ENCODE assay signal across 8 cellular contexts in genomic region chr1:204072951-204073836, GRCh38. TPM values are rescaled to one million over a fixed set of nuclear protein-coding genes. Genes with fewer than 3 reads are reported as not detected.
A peak's percentile ranks its signal among the peaks of the same experiment; 100 is the strongest.
DNase-seq lines count a peak whose midpoint lies in the region; ATAC-seq, FAIRE-seq and TF ChIP-seq lines count a peak whose summit lies in the region.

Gene SOX13 (plus strand): TSS chr1:204073115. CDS start chr1:204112916, 39,801 bp downstream.

- peak; percentile 53 to 67 for TF ChIP-seq RAD21 in A549 (conservative IDR thresholded peaks at IDR 0.05 in 1 of 2, IDR thresholded peaks at IDR 0.05 in 1 of 2)

- FAIRE-seq in A549 (lab: Jason Lieb, UNC): no peak

- H3K4me3 ChIP-seq in A549 (peak within 1 kb of the TSS; percentile 86), muscle layer of colon (ENCODE audit: low read depth in 1 of 2, low read length in 2 of 2) (peak within 1 kb of the TSS; percentile 88 to 97), transverse colon (peak within 1 kb of the TSS; percentile 65 to 74 (median 67))

- DNase-seq in A549 (ENCODE audit: low read depth in 1 of 2, low spot score in 1 of 2) (peak; percentile 91 to 95), H4 (ENCODE audit: low spot score) (peak; percentile 75), NCI-H510A treated with DMSO at 0.1 percent for 48 hours (lab: John Stamatoyannopoulos, UW) (peak; percentile 84), activated gamma-delta T cell (lab: John Stamatoyannopoulos, UW) (peak; percentile 29), fibroblast of the conjunctiva (ENCODE audit: low read depth) (peak; percentile 82), transverse colon (peak; percentile 92)

- TF ChIP-seq CTCF in A549 (IDR thresholded peaks at IDR 0.05) (peak; percentile 22; the same call in 2 of the 3 replicates), transverse colon (IDR thresholded peaks at IDR 0.05) (peak in 1 of 5 experiments; percentile 48)

- intact Hi-C loops in transverse colon (cut with DNase I; ENCODE audit: low total_unique reads): loop anchor here (5.0 kb wide), 1 partner anchor 49 kb away; no protein-coding TSS in a partner anchor

- peak within 1 kb of the TSS; percentile 82 to 90 for H3K27ac ChIP-seq in A549
- peak within 1 kb of the TSS; percentile 98 for H3K27ac ChIP-seq in muscle layer of colon (ENCODE audit: low read depth, low read length)
- H3K27ac ChIP-seq in transverse colon: peak within 1 kb of the TSS; percentile 88 to 98 (median 94)

- TF ChIP-seq POLR2A in A549 (IDR thresholded peaks at IDR 0.05; ENCODE audit: low read length) (peak; percentile 97), transverse colon (IDR thresholded peaks at IDR 0.05) (peak; percentile 96)

- no peak for TF ChIP-seq EP300 in A549 (IDR thresholded peaks at IDR 0.05)
- no peak for TF ChIP-seq EP300 in transverse colon (IDR thresholded peaks at IDR 0.05; ENCODE audit: low read depth)

- no peaks in the 10 kb centered on the region for H3K9me3 ChIP-seq in A549
- no peaks in the 10 kb centered on the region for H3K9me3 ChIP-seq in muscle layer of colon (ENCODE audit: low read length)
- H3K9me3 ChIP-seq in transverse colon: no peaks in the 10 kb centered on the region

- H3K36me3 ChIP-seq in muscle layer of colon (ENCODE audit: insufficient read depth, low read length) (no peaks in the 10 kb centered on the region), transverse colon (no peaks in the 10 kb centered on the region)

- peak within 1 kb of the TSS; percentile 63 for H3K9ac ChIP-seq in muscle layer of colon (ENCODE audit: low read length)

- peak; percentile 85 to 91 for ATAC-seq in A549
- ATAC-seq in GM18861 (IDR thresholded peaks at IDR 0.05; ENCODE audit: unreplicated experiment): no peak

- in situ Hi-C loops in transverse colon (cut with MboI; ENCODE audit: low pct_ligation_motif_present in 1 of 4, low pct_unique_long_range_greater_than_20kb in 1 of 4, low sequenced_read_pairs in 3 of 4): loop anchor here in 2 of 4 donors (5.0 to 10.0 kb wide), 2 partner anchors 52 to 54 kb away; no protein-coding TSS in a partner anchor

- H3K27me3 ChIP-seq in muscle layer of colon (ENCODE audit: control insufficient read depth in 1 of 2, insufficient read depth in 2 of 2, low read length in 2 of 2) (no peaks in the 10 kb centered on the region), transverse colon (peaks cover 4% of the 10 kb centered on the region)

- H3K4me1 ChIP-seq in A549 (peaks cover 8% of the 10 kb centered on the region), muscle layer of colon (ENCODE audit: insufficient read depth, low read length) (peaks cover 29% of the 10 kb centered on the region), transverse colon (peaks cover 7 to 41% (median 30%) of the 10 kb centered on the region in 4 donors)

- peak within 1 kb of the TSS; percentile 96 for H3K4me2 ChIP-seq in A549

- WGBS in A549 (ENCODE audit: missing lambda C conversion rate): 1% methylated on average over 23 of the region's 88 CpGs
- WGBS in transverse colon (ENCODE audit: low coverage in 1 of 2), 2 donors: 1% methylated on average over 27 of the region's 88 CpGs; no CpG with 5 or more reads in 1 of the 2 donors

- POLR2A ChIA-PET in A549 (lab: Yijun Ruan, JAX): interaction anchor here (0.6 to 2.9 kb wide), 7 partner anchors 7 to 207 kb away, joined by 3 to 14 read pairs (median 5); no protein-coding TSS in a partner anchor

- CTCF ChIA-PET in A549 (lab: Yijun Ruan, JAX): interaction anchor here (0.6 to 4.6 kb wide), 21 partner anchors 10 to 289 kb away, joined by 3 to 53 read pairs (median 3); partner anchors contain the start of gene SNRPE

TF ChIP-seq in A549, 52 proteins besides CTCF, POLR2A, EP300 and RAD21:
- TF ChIP-seq RCOR1 (IDR thresholded peaks at IDR 0.05; ENCODE audit: low read depth, low read length) (no peak), SMC3 (IDR thresholded peaks at IDR 0.05) (peak; percentile 51), GATA3 (IDR thresholded peaks at IDR 0.05; ENCODE audit: borderline replicate concordance) (no peak; the same call in 1 of the 2 replicates), JUN (IDR thresholded peaks at IDR 0.05) (peak in 1 of 2 experiments; percentile 66; a peak in 2 of 5 replicates), BCL3 (IDR thresholded peaks at IDR 0.05) (peak; percentile 88; the same call in 2 of the 3 replicates), MAX (IDR thresholded peaks at IDR 0.05) (peak; percentile 27), HOXB5 (CRISPR knock-in tag; IDR thresholded peaks at IDR 0.05) (no peak), RNF2 (IDR thresholded peaks at IDR 0.05; ENCODE audit: borderline replicate concordance, low read depth) (no peak), ZFP36 (IDR thresholded peaks at IDR 0.05; ENCODE audit: borderline replicate concordance, partially characterized antibody) (no peak)
- TF ChIP-seq, protein P1, sequence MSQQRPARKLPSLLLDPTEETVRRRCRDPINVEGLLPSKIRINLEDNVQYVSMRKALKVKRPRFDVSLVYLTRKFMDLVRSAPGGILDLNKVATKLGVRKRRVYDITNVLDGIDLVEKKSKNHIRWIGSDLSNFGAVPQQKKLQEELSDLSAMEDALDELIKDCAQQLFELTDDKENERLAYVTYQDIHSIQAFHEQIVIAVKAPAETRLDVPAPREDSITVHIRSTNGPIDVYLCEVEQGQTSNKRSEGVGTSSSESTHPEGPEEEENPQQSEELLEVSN (IDR thresholded peaks at IDR 0.05; ENCODE audit: borderline replicate concordance, low read depth): peak; percentile 30
TF ChIP-seq in A549: peak in this region for 5.

RNA-seq across cellular contexts. Expression of gene SOX13, which starts in this region (rescaled TPM):
- 9.8 TPM in 2 replicates for polyA plus RNA-seq in A549 (2011; rRNA removed)
- 12.0 and 16.0 TPM in 2 replicates for polyA plus RNA-seq in A549 (2012; cell fraction: cytosol; rRNA removed)
- 39.1 and 39.4 TPM in 2 replicates for polyA plus RNA-seq in A549 (2012; cell fraction: nucleus; rRNA removed)
- 6.8 to 7.3 TPM (median 7.0 TPM) in 3 replicates for polyA plus RNA-seq in A549 (2017; fragmentation: RNase III; extraction: RNeasy Plus Mini Kit Qiagen cat#74134 plus additional on column Dnase treatment)
- polyA minus RNA-seq in A549 (2011; rRNA and poly(A)+ RNA removed): 15.7 and 17.6 TPM in 2 replicates
- 1.4 TPM in 2 replicates for total RNA-seq in H4 (2014; rRNA removed; shearing (Covaris generic))
- total RNA-seq in transverse colon: 10 to 100 TPM; 12.1 to 34.1 (median 33.4) TPM

Comparison
In these comparisons a context has a peak if more than half of its experiments do, and no peak if none do; other contexts are left out.
1. DNase-seq: peak in every context shown above with its lines; median percentile 93 in A549; 92 in transverse colon; 84 in NCI-H510A treated with DMSO at 0.1 percent for 48 hours; 82 in fibroblast of the conjunctiva; 75 in H4; 29 in activated gamma-delta T cell.